ENCODE assay signal across 9 cellular contexts in the genomic region with DNA sequence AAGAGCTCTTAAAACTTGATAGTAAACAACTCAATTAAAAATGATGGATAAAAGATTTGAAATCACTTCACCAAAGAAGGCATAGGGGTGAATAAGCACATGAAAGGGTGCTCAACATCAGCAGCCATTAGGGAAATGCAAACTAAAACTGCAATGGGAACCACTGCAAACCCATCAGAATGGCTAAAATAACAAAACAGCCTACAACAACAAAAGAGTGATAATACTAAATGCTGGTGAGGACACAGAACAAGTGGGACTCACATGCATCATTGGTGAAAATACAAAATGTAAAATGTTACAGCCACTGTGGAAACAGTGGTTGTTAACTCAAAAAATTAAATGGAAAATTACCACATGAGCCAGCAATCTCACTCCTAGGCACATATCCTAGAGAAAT.
"Had no signal": no experiment of that assay in that cellular context is flagged by ENCODE, and none has a peak within 500 bp of the region (broad histone marks: within the 10 kb centered on the region; RNA-seq: fewer than 3 reads in every experiment).

No MANE protein-coding gene starts in this region.

- H3K9me3 Mint-ChIP-seq: GM23338, H9, HFFc6 had no signal

- H3K4me1 Mint-ChIP-seq: GM23338 had no signal

- H3K27ac Mint-ChIP-seq: GM23338, H9, HFFc6 had no signal

- H3K9ac ChIP-seq: GM23248 had no signal

- H3K4me3 ChIP-seq: GM23248, GM23338, HAP-1 had no signal

- FAIRE-seq: H54 had no signal

- ATAC-seq: GM23338 had no signal

- H3K4me2 ChIP-seq: GM23338 had no signal

- H3K4me3 Mint-ChIP-seq: GM23338, H9, HFFc6 had no signal

- H3K9me3 ChIP-seq: HAP-1 had no signal

- DNase-seq: GM23248, GOT3, H7, H9, HCEC 1CT, HFFc6 had no signal

- H3K36me3 ChIP-seq: HAP-1 had no signal

- H2AFZ ChIP-seq: GM23248, GM23338 had no signal

- H3K27ac ChIP-seq: GM23248 had no signal
